22 cellular contexts compared by ENCODE assay signal in genomic region chr14:37615582-37616289, GRCh38. TPM values are rescaled to one million over a fixed set of nuclear protein-coding genes. Genes with fewer than 3 reads are reported as not detected.
"Had no signal": no experiment of that assay in that cellular context is flagged by ENCODE, and none has a peak within 500 bp of the region (broad histone marks: within the 10 kb centered on the region; RNA-seq: fewer than 3 reads in every experiment).

No MANE protein-coding gene starts in this region.

- DNase-seq: IMR-90, Karpas-422, KG1, MM.1S, NCI-H1092 treated with DMSO at 0.1 percent for 48 hours, NCI-H1436, NCI-H187, NCI-H2029, NCI-H2081 treated with DMSO at 0.1 percent for 48 hours, NCI-H2171, NCI-H226, NCI-H446, NCI-H510A, NCI-H524 treated with DMSO at 0.1 percent for 48 hours, NCI-H69, NCI-H774, SHP77, SK-N-SH, SW 1271 had no signal

- H3K9ac ChIP-seq: SK-N-SH had no signal

- H3K9me3 ChIP-seq: SK-N-SH had no signal

- H3K4me2 ChIP-seq: SK-N-SH had no signal

- H3K27ac ChIP-seq: RWPE1 had no signal

- H3K9me2 ChIP-seq: SK-N-SH had no signal

- ATAC-seq: Panc1 had no signal

RNA-seq across cellular contexts. Expression of gene TTC6, which starts 20.3 kb away (rescaled TPM):
- total RNA-seq: SK-MEL-5 had no signal
